10 cellular contexts compared by ENCODE assay signal in genomic region chr12:104933128-104933527, GRCh38.
"Had no signal": no experiment of that assay in that cellular context is flagged by ENCODE, and none has a peak within 500 bp of the region (broad histone marks: within the 10 kb centered on the region; RNA-seq: fewer than 3 reads in every experiment).

No MANE protein-coding gene starts in this region.

- ATAC-seq: K562 had no signal

- DNase-seq: GM23248, H9, HCEC 1CT, HFFc6, IMR-90, KG1 had no signal

- H3K9ac ChIP-seq: GM23248 had no signal

- H3K4me3 ChIP-seq: GM23248, K562 had no signal

- FAIRE-seq: H1, H54, HTR-8/SVneo, K562 had no signal

- H2AFZ ChIP-seq: GM23248 had no signal

- H3K27ac ChIP-seq: GM23248 had no signal
